ENCODE assay signal across 8 cellular contexts in genomic region chr12:66066071-66066928, GRCh38.
DNase-seq lines count a peak whose midpoint lies in the region; ATAC-seq and TF ChIP-seq lines count a peak whose summit lies in the region.

No MANE protein-coding gene starts in this region.

- no peak for TF ChIP-seq POLR2A in ovary (IDR thresholded peaks at IDR 0.05)

- 62 to 76% (median 65%) methylated on average over 7 of the region's 7 CpGs for WGBS in ovary, 3 donors

- 0 out of 2 replicates have a peak, but pooled peaks have one; percentile 5 for TF ChIP-seq CTCF in AG10803 (conservative IDR thresholded peaks at IDR 0.05; ENCODE audit: low read length)
- TF ChIP-seq CTCF in ovary (IDR thresholded peaks at IDR 0.05), result no peak

- no peak overlapping the region for H3K4me3 ChIP-seq in AG10803 (ENCODE audit: low read length)
- H3K4me3 ChIP-seq in ovary, result no peak overlapping the region

- no peak overlapping the region for H3K27ac ChIP-seq in ovary

- no peak for TF ChIP-seq EP300 in ovary (IDR thresholded peaks at IDR 0.05)

- H3K36me3 ChIP-seq in ovary, result no peaks in the 10 kb centered on the region

- ATAC-seq in GM18909 (IDR thresholded peaks at IDR 0.05; ENCODE audit: poor library complexity, unreplicated experiment), result peak; percentile 89
- ATAC-seq in HG03066 (IDR thresholded peaks at IDR 0.05; ENCODE audit: low read depth, unreplicated experiment), result peak; percentile 54

- H3K27me3 ChIP-seq in ovary, result no peaks in the 10 kb centered on the region

- intact Hi-C loops in ovary (cut with DNase I), result no loop called here

- DNase-seq in AG10803 (ENCODE audit: low read depth) (peak; percentile 50), NCI-H82 treated with DMSO at 0.1 percent for 48 hours (lab: John Stamatoyannopoulos, UW; ENCODE audit: unreplicated experiment) (peak; percentile 59), islet precursor cell (peak; percentile 60), C1 segment of cervical spinal cord (lab: John Stamatoyannopoulos, UW) (no peak), cerebellar nuclear complex (lab: John Stamatoyannopoulos, UW) (no peak), ovary (no peak)

- no peaks in the 10 kb centered on the region for H3K9me3 ChIP-seq in ovary

- H3K4me1 ChIP-seq in ovary (ENCODE audit: insufficient read depth), result peaks cover 6% of the 10 kb centered on the region

Comparison
In these comparisons a context has a peak if more than half of its experiments do, and no peak if none do; other contexts are left out.
1. DNase-seq: peak in AG10803 (single experiment), NCI-H82 treated with DMSO at 0.1 percent for 48 hours (single experiment) and islet precursor cell (single experiment); none in C1 segment of cervical spinal cord (0 of 14), cerebellar nuclear complex (0 of 2) and ovary (0 of 5).